In the genomic region with DNA sequence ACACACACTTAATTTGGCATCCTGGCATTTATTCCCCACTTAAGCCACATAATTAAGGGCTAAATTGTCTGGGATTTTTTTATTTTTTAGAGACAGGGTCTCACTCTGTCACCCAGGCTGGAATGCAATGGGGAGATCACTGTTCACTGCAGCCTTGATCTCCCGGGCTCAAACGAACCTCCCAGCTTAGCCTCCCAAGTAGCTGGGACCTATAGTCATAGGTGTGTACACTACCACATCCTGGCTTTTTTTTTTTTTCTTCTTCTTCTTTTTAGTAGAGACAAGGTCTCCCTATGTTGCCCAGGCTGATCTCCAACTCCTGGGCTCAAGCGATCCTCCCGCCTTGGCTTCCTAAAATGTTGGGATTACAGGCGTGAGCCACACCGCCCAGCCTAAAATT, we compare ENCODE assay signal across 24 cellular contexts. TPM values are rescaled to one million over a fixed set of nuclear protein-coding genes. Genes with fewer than 3 reads are reported as not detected.
DNase-seq lines count a peak whose midpoint lies in the region; ATAC-seq, FAIRE-seq and TF ChIP-seq lines count a peak whose summit lies in the region.
"Had no signal": no experiment of that assay in that cellular context is flagged by ENCODE, and none has a peak within 500 bp of the region (broad histone marks: within the 10 kb centered on the region; RNA-seq: fewer than 3 reads in every experiment).

No MANE protein-coding gene starts in this region.

- TF ChIP-seq RAD21 in HepG2 (CRISPR knock-in tag; IDR thresholded peaks at IDR 0.05), result no peak

- FAIRE-seq in HepG2 (lab: Jason Lieb, UNC), result no peak
- FAIRE-seq: A204.1, D721Med, G401.6, GM12891, GM19239 had no signal

- H3K4me2 ChIP-seq in HepG2 (ENCODE audit: low read depth, low read length) (no peak overlapping the region), mesendoderm (ENCODE audit: low read length) (no peak overlapping the region)
- H3K4me2 ChIP-seq: BLaER1 had no signal

- no peak overlapping the region for H3K27ac ChIP-seq in HepG2 (ENCODE audit: extremely low read length, insufficient read depth, low read length)
- no peak overlapping the region for H3K27ac ChIP-seq in right lobe of liver
- H3K27ac ChIP-seq in HEK293 (ENCODE audit: extremely low read depth, low read depth, low read length), result no peak overlapping the region
- H3K27ac ChIP-seq in mesendoderm (ENCODE audit: low read depth, low read length), result no peak overlapping the region
- H3K27ac ChIP-seq: BLaER1 had no signal

- TF ChIP-seq EP300 in HepG2 (IDR thresholded peaks at IDR 0.05; ENCODE audit: low read depth in 2 of 2, low read length in 2 of 2) (no peak), HepG2 (CRISPR knock-in tag; IDR thresholded peaks at IDR 0.05; ENCODE audit: borderline replicate concordance) (no peak)

- H3K4me1 ChIP-seq in HepG2 (ENCODE audit: insufficient read depth, low read length) (peaks cover 55% of the 10 kb centered on the region), right lobe of liver (peaks cover 0 to 12% (median 0%) of the 10 kb centered on the region in 4 donors), HEK293 (ENCODE audit: control insufficient read depth, insufficient read depth, low read length) (peaks cover 3% of the 10 kb centered on the region; the same call in 1 of the 2 replicates), mesendoderm (ENCODE audit: control insufficient read depth, low read depth, low read length) (no peaks in the 10 kb centered on the region)
- H3K4me1 ChIP-seq: BE2C, BLaER1, Caco-2 had no signal

- H3K56ac ChIP-seq in mesendoderm (ENCODE audit: low read length), result no peak overlapping the region

- no peak for TF ChIP-seq POLR2A in HepG2 (IDR thresholded peaks at IDR 0.05; ENCODE audit: insufficient read depth in 1 of 2, low read depth in 2 of 2, low read length in 2 of 2)
- TF ChIP-seq POLR2A in right lobe of liver (IDR thresholded peaks at IDR 0.05), result no peak

- H4K8ac ChIP-seq in mesendoderm (ENCODE audit: low read depth, low read length), result peak overlapping the region; percentile 28

- POLR2A ChIA-PET in HepG2 (lab: Yijun Ruan, JAX) (no interaction called here), HEK293 (lab: Yijun Ruan, JAX) (no interaction called here)
- POLR2A ChIA-PET in activated CD4-positive, alpha-beta T cell treated with anti-CD3 and anti-CD28 coated beads, Interleukin-2, amount 10 ng/mL, durations not matched to agents 7 days and 5 days (lab: Charles Lee), result interaction anchor here (0.7 kb wide), 2 partner anchors 81 to 85 kb away, joined by 3 to 4 read pairs; no protein-coding TSS in a partner anchor

- TF ChIP-seq CTCF in HepG2 (CRISPR knock-in tag; IDR thresholded peaks at IDR 0.05), result no peak
- no peak for TF ChIP-seq CTCF in right lobe of liver (IDR thresholded peaks at IDR 0.05)
- TF ChIP-seq CTCF in HEK293 (tag by site-specific recombination; IDR thresholded peaks at IDR 0.05), result no peak

- H3K79me2 ChIP-seq in HepG2 (ENCODE audit: insufficient read depth, low read length) (peaks cover 89% of the 10 kb centered on the region), mesendoderm (ENCODE audit: control insufficient read depth, insufficient read depth, low read length) (peaks cover 33% of the 10 kb centered on the region)

- H3K23ac ChIP-seq in mesendoderm (ENCODE audit: low read length), result no peak overlapping the region

- WGBS in HepG2 (ENCODE audit: low lambda C conversion rate), result 86% methylated on average over 6 of the region's 6 CpGs
- 94% methylated on average over 6 of the region's 6 CpGs for WGBS in right lobe of liver (ENCODE audit: insufficient coverage, low coverage, low lambda C conversion rate, missing lambda C conversion rate)
- WGBS in mesendoderm (ENCODE audit: extremely low coverage, insufficient coverage, low lambda C conversion rate), result no CpG with 5 or more reads among the region's 6 CpGs

- H2BK15ac ChIP-seq in mesendoderm (replicated peaks; ENCODE audit: low read depth), result no peak overlapping the region

- H3K27ac Mint-ChIP-seq in activated CD4-positive, alpha-beta T cell treated with anti-CD3 and anti-CD28 coated beads, Interleukin-2, amount 10 ng/mL, durations not matched to agents 7 days and 5 days, result no peak overlapping the region
- H3K27ac Mint-ChIP-seq: CD4-positive, CD25-positive, alpha-beta regulatory T cell had no signal

- peaks cover 12% of the 10 kb centered on the region for H3K36me3 Mint-ChIP-seq in activated CD4-positive, alpha-beta T cell treated with anti-CD3 and anti-CD28 coated beads, Interleukin-2, amount 10 ng/mL, durations not matched to agents 7 days and 5 days (ENCODE audit: low read depth)

- H4K20me1 ChIP-seq in HepG2 (ENCODE audit: insufficient read depth, low read length), result peaks cover 32% of the 10 kb centered on the region

- H3K9ac ChIP-seq in HepG2 (ENCODE audit: insufficient read depth, low read depth, low read length), result no peak overlapping the region
- no peak overlapping the region for H3K9ac ChIP-seq in mesendoderm (ENCODE audit: low read length)
- H3K9ac ChIP-seq: BLaER1 had no signal

- intact Hi-C loops in HepG2 (cut with micrococcal nuclease; ENCODE audit: unreplicated experiment) (no loop called here), right lobe of liver (cut with DNase I) (no loop called here)

- DNase-seq in HepG2 (ENCODE audit: low spot score) (no peak), right lobe of liver (no peak), mesendoderm (no peak), T-helper 2 cell (no peak), amniotic stem cell (lab: John Stamatoyannopoulos, UW) (no peak)
- no peak for DNase-seq in activated CD4-positive, alpha-beta T cell treated with anti-CD3 and anti-CD28 coated beads, Interleukin-2, amount 10 ng/mL, durations not matched to agents 7 days and 5 days
- DNase-seq: 8988T; ACHN; BE2C; C1 segment of cervical spinal cord; Caco-2; Calu3; CD4-positive, alpha-beta memory T cell; CD4-positive, CD25-positive, alpha-beta regulatory T cell; DMS79 treated with DMSO at 0.1 percent for 48 hours; GF-D8 had no signal

- no peak overlapping the region for H3K4ac ChIP-seq in mesendoderm (ENCODE audit: low read depth, low read length)

- H2AFZ ChIP-seq in HepG2 (ENCODE audit: low read length), result no peak overlapping the region

- no peak overlapping the region for H2BK5ac ChIP-seq in mesendoderm (ENCODE audit: low read length)

- H3K27me3 ChIP-seq in HepG2 (ENCODE audit: control insufficient read depth in 1 of 2, insufficient read depth in 2 of 2, low read length in 2 of 2), result no peaks in the 10 kb centered on the region
- no peaks in the 10 kb centered on the region for H3K27me3 ChIP-seq in right lobe of liver
- H3K27me3 ChIP-seq in mesendoderm (ENCODE audit: insufficient read depth, low read length, poor library complexity), result no peaks in the 10 kb centered on the region
- H3K27me3 ChIP-seq: BE2C, BLaER1 had no signal

- no peaks in the 10 kb centered on the region for H3K36me3 ChIP-seq in HepG2 (replicated peaks in 1 of 2; ENCODE audit: control insufficient read depth in 1 of 2, insufficient read depth in 2 of 2, low read length in 2 of 2)
- H3K36me3 ChIP-seq in right lobe of liver, result no peaks in the 10 kb centered on the region
- no peaks in the 10 kb centered on the region; a peak in 1 of 3 replicates for H3K36me3 ChIP-seq in HEK293 (ENCODE audit: control insufficient read depth in 2 of 2, insufficient read depth in 1 of 2, low read length in 2 of 2)
- H3K36me3 ChIP-seq in mesendoderm (ENCODE audit: control insufficient read depth, insufficient read depth, low read length), result no peaks in the 10 kb centered on the region
- H3K36me3 ChIP-seq: BE2C had no signal

- no peak overlapping the region for H4K5ac ChIP-seq in mesendoderm (ENCODE audit: low read length)

- no TSS peak for BruUV-seq in HepG2 (replicated peaks; lab: Mats Ljungman, UMichigan)

- H3K4me3 ChIP-seq in HepG2 (replicated peaks in 1 of 3; ENCODE audit: insufficient read depth in 1 of 3, low read depth in 2 of 3, low read length in 3 of 3) (no peak overlapping the region), right lobe of liver (no peak overlapping the region), HEK293 (ENCODE audit: low read depth, low read length) (no peak overlapping the region), mesendoderm (ENCODE audit: low read length) (no peak overlapping the region)
- H3K4me3 ChIP-seq: BLaER1 had no signal

- no peak overlapping the region for H3K4me3 Mint-ChIP-seq in activated CD4-positive, alpha-beta T cell treated with anti-CD3 and anti-CD28 coated beads, Interleukin-2, amount 10 ng/mL, durations not matched to agents 7 days and 5 days
- H3K4me3 Mint-ChIP-seq: CD14-positive monocyte; CD4-positive, alpha-beta memory T cell; CD4-positive, CD25-positive, alpha-beta regulatory T cell had no signal

- no peaks in the 10 kb centered on the region for H3K9me3 ChIP-seq in HepG2 (ENCODE audit: low read length)
- H3K9me3 ChIP-seq in right lobe of liver, result no peaks in the 10 kb centered on the region
- no peaks in the 10 kb centered on the region for H3K9me3 ChIP-seq in HEK293 (ENCODE audit: control insufficient read depth, insufficient read depth, low read depth, low read length)
- H3K9me3 ChIP-seq: BE2C, BLaER1, Caco-2 had no signal

- H3K18ac ChIP-seq in mesendoderm (ENCODE audit: low read length), result no peak overlapping the region

- peaks cover 3% of the 10 kb centered on the region for H3K4me1 Mint-ChIP-seq in activated CD4-positive, alpha-beta T cell treated with anti-CD3 and anti-CD28 coated beads, Interleukin-2, amount 10 ng/mL, durations not matched to agents 7 days and 5 days
- H3K4me1 Mint-ChIP-seq: CD14-positive monocyte had no signal

- H3K9me3 Mint-ChIP-seq in activated CD4-positive, alpha-beta T cell treated with anti-CD3 and anti-CD28 coated beads, Interleukin-2, amount 10 ng/mL, durations not matched to agents 7 days and 5 days, result no peaks in the 10 kb centered on the region
- H3K9me3 Mint-ChIP-seq: CD4-positive, alpha-beta memory T cell; CD4-positive, CD25-positive, alpha-beta regulatory T cell had no signal

- no peak overlapping the region for H2AK5ac ChIP-seq in mesendoderm (ENCODE audit: low read length)

- ATAC-seq in HepG2, result no peak
- no peak for ATAC-seq in right lobe of liver

- no peaks in the 10 kb centered on the region for H3K27me3 Mint-ChIP-seq in activated CD4-positive, alpha-beta T cell treated with anti-CD3 and anti-CD28 coated beads, Interleukin-2, amount 10 ng/mL, durations not matched to agents 7 days and 5 days
- H3K27me3 Mint-ChIP-seq: CD4-positive, alpha-beta memory T cell; CD4-positive, CD25-positive, alpha-beta regulatory T cell had no signal

- H3K79me1 ChIP-seq in mesendoderm (ENCODE audit: low read length), result peaks cover 9% of the 10 kb centered on the region

- in situ Hi-C loops in HepG2 (cut with HindIII; ENCODE audit: extremely low pct_ligation_motif_present, low pct_unique_long_range_greater_than_20kb), result no loop called here

- CTCF ChIA-PET in HepG2 (lab: Yijun Ruan, JAX; ENCODE audit: low intra/inter-chr PET ratio, low total read pairs), result no interaction called here
- CTCF ChIA-PET in HEK293 (lab: Yijun Ruan, JAX), result interaction anchor here (2.0 kb wide), 1 partner anchor 25 kb away, joined by 6 read pairs; no protein-coding TSS in a partner anchor
- CTCF ChIA-PET in activated CD4-positive, alpha-beta T cell treated with anti-CD3 and anti-CD28 coated beads, Interleukin-2, amount 10 ng/mL, durations not matched to agents 7 days and 5 days (lab: Charles Lee), result no interaction called here

- H2BK120ac ChIP-seq in mesendoderm (ENCODE audit: low read depth, low read length), result no peak overlapping the region

RNA-seq across cellular contexts. Expression of a gene that starts 24.2 kb away (rescaled TPM):
- total RNA-seq in HepG2 (2016; rRNA removed; fragmentation: Illumina TruSeq; extraction: Trizol) (50.2 and 58.5 TPM in 2 replicates), right lobe of liver (10 to 100 TPM; 19.6 to 34.7 (median 25.9) TPM)
- 22.0 and 23.5 TPM in 2 replicates for total RNA-seq in HepG2 (2016; cell fraction: cytosol; rRNA removed; fragmentation: Illumina TruSeq; extraction: Trizol; ENCODE audit: low read depth)
- 44.9 and 55.3 TPM in 2 replicates for total RNA-seq in HepG2 (2016; cell fraction: insoluble cytoplasmic fraction; rRNA removed; fragmentation: Illumina TruSeq; extraction: Trizol)
- 36.9 and 42.8 TPM in 2 replicates for total RNA-seq in HepG2 (2016; cell fraction: membrane; rRNA removed; fragmentation: Illumina TruSeq; extraction: Trizol)
- 69.1 and 71.0 TPM in 2 replicates for total RNA-seq in HepG2 (2016; cell fraction: nucleus; rRNA removed; fragmentation: Illumina TruSeq; extraction: Trizol)
- 14.7 and 18.1 TPM in 2 replicates for polyA plus RNA-seq in HepG2 (2011; rRNA removed)
- polyA plus RNA-seq in HepG2 (2011; cell fraction: cytosol; rRNA removed), result 7.3 and 11.9 TPM in 2 replicates
- polyA plus RNA-seq in HepG2 (2011; cell fraction: nucleus; rRNA removed), result 13.3 and 16.5 TPM in 2 replicates
- 20.2 and 23.7 TPM in 2 replicates for polyA plus RNA-seq in HepG2 (2012)
- 2.3 and 2.9 TPM in 2 replicates for polyA plus RNA-seq in HepG2 (2016; cell fraction: cytosol; fragmentation: Illumina TruSeq; extraction: Trizol; ENCODE audit: low read depth)
- polyA plus RNA-seq in HepG2 (2016; cell fraction: insoluble cytoplasmic fraction; fragmentation: Illumina TruSeq; extraction: Trizol; ENCODE audit: low read depth), result 30.4 and 32.0 TPM in 2 replicates
- 8.8 and 8.9 TPM in 2 replicates for polyA plus RNA-seq in HepG2 (2016; cell fraction: membrane; fragmentation: Illumina TruSeq; extraction: Trizol; ENCODE audit: low read depth)
- 29.0 and 34.6 TPM in 2 replicates for polyA plus RNA-seq in HepG2 (2016; cell fraction: nucleus; fragmentation: Illumina TruSeq; extraction: Trizol; ENCODE audit: insufficient read depth, low read depth)
- 19.6 and 30.8 TPM in 2 replicates for polyA minus RNA-seq in HepG2 (2011; rRNA and poly(A)+ RNA removed; ENCODE audit: low replicate concordance)
- 28.1 and 31.3 TPM in 2 replicates for polyA minus RNA-seq in HepG2 (2011; cell fraction: cytosol; rRNA and poly(A)+ RNA removed)
- 142 and 155 TPM in 2 replicates for polyA minus RNA-seq in HepG2 (2011; cell fraction: nucleus; rRNA and poly(A)+ RNA removed)
- polyA plus RNA-seq in mesendoderm (2013, experiment 1 of 2), result 28.4 TPM
- 28.3 TPM for polyA plus RNA-seq in mesendoderm (2013, experiment 2 of 2)
- total RNA-seq in activated CD4-positive, alpha-beta T cell treated with anti-CD3 and anti-CD28 coated beads, Interleukin-2, amount 10 ng/mL, durations not matched to agents 7 days and 5 days, result 10 to 100 TPM; 34.2 to 39.5 TPM
